In genomic region chr1:172145231-172145651, GRCh38 we compare ENCODE assay signal across 11 cellular contexts.
DNase-seq lines count a peak whose midpoint lies in the region; ATAC-seq and TF ChIP-seq lines count a peak whose summit lies in the region.
"Had no signal": no experiment of that assay in that cellular context is flagged by ENCODE, and none has a peak within 500 bp of the region (broad histone marks: within the 10 kb centered on the region; RNA-seq: fewer than 3 reads in every experiment).

No MANE protein-coding gene starts in this region.

- no peaks in the 10 kb centered on the region for H3K27me3 ChIP-seq in esophagus squamous epithelium

- H3K36me3 ChIP-seq in esophagus squamous epithelium: no peaks in the 10 kb centered on the region

- WGBS in esophagus squamous epithelium, 2 donors: 45 to 48% methylated on average over 2 of the region's 2 CpGs

- H3K4me1 ChIP-seq in esophagus squamous epithelium: peaks cover 0 to 29% (median 13%) of the 10 kb centered on the region in 3 donors

- peak overlapping the region in 3 of 4 donors; percentile 50 to 66 (median 51) for H3K4me3 ChIP-seq in esophagus squamous epithelium

- peaks cover 13% of the 10 kb centered on the region for H3K4me1 Mint-ChIP-seq in activated naive CD4-positive, alpha-beta T cell treated with anti-CD3 and anti-CD28 coated beads, Interleukin-2, amount 50 U/mL, for 24 hours
- H3K4me1 Mint-ChIP-seq in nephron: peaks cover 54% of the 10 kb centered on the region

- H3K27ac Mint-ChIP-seq in activated naive CD4-positive, alpha-beta T cell treated with anti-CD3 and anti-CD28 coated beads, Interleukin-2, amount 50 U/mL, for 24 hours: peak overlapping the region; percentile 38
- no peak overlapping the region for H3K27ac Mint-ChIP-seq in activated naive CD4-positive, alpha-beta T cell treated with anti-CD3 and anti-CD28 coated beads, Interleukin-2, amount 50 U/mL, for 72 hours
- H3K27ac Mint-ChIP-seq in nephron: peak overlapping the region; percentile 99 to 100 (median 99)

- TF ChIP-seq POLR2A in esophagus squamous epithelium (IDR thresholded peaks at IDR 0.05): no peak

- no peak overlapping the region for H3K4me3 Mint-ChIP-seq in activated naive CD4-positive, alpha-beta T cell treated with anti-CD3 and anti-CD28 coated beads, Interleukin-2, amount 50 U/mL, for 24 hours
- peak overlapping the region; percentile 95 to 96 (median 96) for H3K4me3 Mint-ChIP-seq in nephron
- H3K4me3 Mint-ChIP-seq: CD4-positive, CD25-positive, alpha-beta regulatory T cell; stimulated activated naive B cell treated with anti-CD40 and anti-IgM and Interleukin-4, amounts not matched to agents 10 μg/mL and 1 μg/mL and 100 μg/mL, for 72 hours had no signal

- H3K36me3 Mint-ChIP-seq in activated naive CD4-positive, alpha-beta T cell treated with anti-CD3 and anti-CD28 coated beads, Interleukin-2, amount 50 U/mL, for 24 hours: no peaks in the 10 kb centered on the region
- H3K36me3 Mint-ChIP-seq in activated naive CD4-positive, alpha-beta T cell treated with anti-CD3 and anti-CD28 coated beads, Interleukin-2, amount 50 U/mL, for 72 hours: no peaks in the 10 kb centered on the region
- H3K36me3 Mint-ChIP-seq in nephron (ENCODE audit: low read depth): peaks cover 41% of the 10 kb centered on the region
- H3K36me3 Mint-ChIP-seq: CD4-positive, CD25-positive, alpha-beta regulatory T cell; stimulated activated naive B cell treated with anti-CD40 and anti-IgM and Interleukin-4, amounts not matched to agents 10 μg/mL and 1 μg/mL and 100 μg/mL, for 72 hours had no signal

- no peak for ATAC-seq in activated naive CD4-positive, alpha-beta T cell treated with anti-CD3 and anti-CD28 coated beads, Interleukin-2, amount 50 U/mL, for 72 hours
- ATAC-seq: stimulated activated naive B cell treated with anti-CD40 and anti-IgM and Interleukin-4, amounts not matched to agents 10 μg/mL and 1 μg/mL and 100 μg/mL, for 72 hours had no signal

- H3K27me3 Mint-ChIP-seq in activated naive CD4-positive, alpha-beta T cell treated with anti-CD3 and anti-CD28 coated beads, Interleukin-2, amount 50 U/mL, for 24 hours: no peaks in the 10 kb centered on the region
- peaks cover 6% of the 10 kb centered on the region for H3K27me3 Mint-ChIP-seq in nephron (ENCODE audit: low read depth)
- H3K27me3 Mint-ChIP-seq: CD4-positive, CD25-positive, alpha-beta regulatory T cell; stimulated activated naive B cell treated with anti-CD40 and anti-IgM and Interleukin-4, amounts not matched to agents 10 μg/mL and 1 μg/mL and 100 μg/mL, for 72 hours had no signal

- no peak for TF ChIP-seq CTCF in esophagus squamous epithelium (IDR thresholded peaks at IDR 0.05)
- no peak for TF ChIP-seq CTCF in nephron (IDR thresholded peaks at IDR 0.05; ENCODE audit: unreplicated experiment in 3 of 3)

- H3K27ac ChIP-seq in esophagus squamous epithelium: peak overlapping the region; percentile 59 to 91 (median 84)

- no peak for DNase-seq in activated naive CD4-positive, alpha-beta T cell treated with anti-CD3 and anti-CD28 coated beads, Interleukin-2, amount 50 U/mL, for 72 hours (ENCODE audit: low spot score in 2 of 2)
- DNase-seq in esophagus squamous epithelium (lab: John Stamatoyannopoulos, UW): no peak
- no peak for DNase-seq in foreskin melanocyte
- DNase-seq in NCI-H146 (lab: John Stamatoyannopoulos, UW): no peak
- no peak for DNase-seq in NCI-H2107 treated with DMSO at 0.1 percent for 48 hours (lab: John Stamatoyannopoulos, UW; ENCODE audit: unreplicated experiment)
- no peak for DNase-seq in posterior cingulate gyrus
- DNase-seq: activated effector memory CD4-positive, alpha-beta T cell treated with Interleukin-2 at 50 U/mL for 16 hours; CD4-positive, CD25-positive, alpha-beta regulatory T cell; stimulated activated naive B cell treated with anti-CD40 and anti-IgM and Interleukin-4, amounts not matched to agents 10 μg/mL and 1 μg/mL and 100 μg/mL, for 72 hours had no signal

- H3K9me3 ChIP-seq in esophagus squamous epithelium: no peaks in the 10 kb centered on the region

- intact Hi-C loops in esophagus squamous epithelium (cut with DNase I) (no loop called here), posterior cingulate gyrus (cut with DNase I) (no loop called here)

- no peaks in the 10 kb centered on the region for H3K9me3 Mint-ChIP-seq in activated naive CD4-positive, alpha-beta T cell treated with anti-CD3 and anti-CD28 coated beads, Interleukin-2, amount 50 U/mL, for 24 hours
- no peaks in the 10 kb centered on the region for H3K9me3 Mint-ChIP-seq in activated naive CD4-positive, alpha-beta T cell treated with anti-CD3 and anti-CD28 coated beads, Interleukin-2, amount 50 U/mL, for 72 hours
- H3K9me3 Mint-ChIP-seq in nephron: no peaks in the 10 kb centered on the region
- H3K9me3 Mint-ChIP-seq: stimulated activated naive B cell treated with anti-CD40 and anti-IgM and Interleukin-4, amounts not matched to agents 10 μg/mL and 1 μg/mL and 100 μg/mL, for 72 hours had no signal

Comparison
In these comparisons a context has a peak if more than half of its experiments do, and no peak if none do; other contexts are left out.
1. H3K27ac Mint-ChIP-seq: peak in activated naive CD4-positive, alpha-beta T cell treated with anti-CD3 and anti-CD28 coated beads, Interleukin-2, amount 50 U/mL, for 24 hours (single experiment) and nephron (3 of 3); none in activated naive CD4-positive, alpha-beta T cell treated with anti-CD3 and anti-CD28 coated beads, Interleukin-2, amount 50 U/mL, for 72 hours (0 of 2).